ENCODE assay signal across 8 cellular contexts in the genomic region with DNA sequence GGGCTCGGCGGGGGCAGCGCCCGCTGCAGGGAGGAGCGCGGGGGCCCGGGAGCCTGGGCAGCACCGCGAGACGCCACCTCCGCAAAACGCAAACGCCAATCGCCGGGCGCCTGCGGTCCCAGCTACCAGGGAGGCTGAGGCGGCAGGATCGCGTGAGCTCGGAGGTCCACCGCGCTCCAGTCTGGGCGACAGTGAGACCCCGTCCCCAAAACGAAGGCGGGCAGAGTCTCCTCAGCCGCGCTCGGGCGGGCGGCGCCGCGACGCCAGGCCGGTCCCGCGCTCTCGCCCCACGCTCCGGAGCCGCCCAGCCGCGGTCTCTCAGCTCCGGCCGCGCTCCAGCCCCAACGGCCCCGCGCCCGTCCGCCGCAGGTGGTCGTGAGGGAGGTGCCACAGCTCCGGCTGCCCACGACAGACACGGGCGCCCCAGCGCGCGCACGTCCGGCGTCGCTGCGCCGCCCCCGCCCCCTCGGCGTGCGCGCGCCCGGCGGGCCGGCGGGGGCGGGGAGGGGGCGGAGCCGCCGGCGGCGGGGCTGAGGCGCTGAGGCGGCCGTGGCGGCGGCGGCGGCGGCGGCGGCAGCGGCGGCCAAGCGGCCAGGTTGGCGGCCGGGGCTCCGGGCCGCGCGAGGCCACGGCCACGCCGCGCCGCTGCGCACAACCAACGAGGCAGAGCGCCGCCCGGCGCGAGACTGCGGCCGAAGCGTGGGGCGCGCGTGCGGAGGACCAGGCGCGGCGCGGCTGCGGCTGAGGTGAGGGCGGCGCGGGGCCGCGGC. TPM values are rescaled to one million over a fixed set of nuclear protein-coding genes. Genes with fewer than 3 reads are reported as not detected.
A peak's percentile ranks its signal among the peaks of the same experiment; 100 is the strongest.
DNase-seq lines count a peak whose midpoint lies in the region; ATAC-seq and TF ChIP-seq lines count a peak whose summit lies in the region.

TSS of gene ADARB1 (plus strand) at position 533 of the 770 bp plus-strand sequence. CDS start 97,077 bp downstream, outside the sequence.

- peak; percentile 41 for TF ChIP-seq RAD21 in neural cell (conservative IDR thresholded peaks at IDR 0.05)

- H3K9me3 ChIP-seq in neural cell (ENCODE audit: low read length) (no peaks in the 10 kb centered on the region), thymus (ENCODE audit: control insufficient read depth) (no peaks in the 10 kb centered on the region)

- DNase-seq in NCI-H82 (lab: John Stamatoyannopoulos, UW) (peak; percentile 73), NCI-H82 treated with DMSO at 0.1 percent for 48 hours (lab: John Stamatoyannopoulos, UW; ENCODE audit: unreplicated experiment) (no peak), RPMI7951 (ENCODE audit: low read depth) (peak; percentile 55), activated gamma-delta T cell treated with Interleukin-2 at 50 U/mL for 16 hours (peak; percentile 56), foreskin fibroblast (peak; percentile 53 to 80)

- H3F3A ChIP-seq in neural cell (ENCODE audit: insufficient read depth, low read length, poor library complexity, severe bottlenecking): no peaks in the 10 kb centered on the region

- WGBS in thymus: under 1% methylated on average over 131 of the region's 132 CpGs

- H3K4me2 ChIP-seq in neural cell (ENCODE audit: low read length): peak within 1 kb of the TSS; percentile 46

- no peaks in the 10 kb centered on the region for H3K36me3 ChIP-seq in neural cell (ENCODE audit: insufficient read depth, low read length)
- peaks cover 3% of the 10 kb centered on the region for H3K36me3 ChIP-seq in thymus (ENCODE audit: control insufficient read depth, insufficient read depth)

- H3K27ac ChIP-seq in neural cell (ENCODE audit: low read length) (peak within 1 kb of the TSS; percentile 66), thymus (ENCODE audit: low read depth) (peak within 1 kb of the TSS; percentile 84)

- no peaks in the 10 kb centered on the region for H4K20me1 ChIP-seq in neural cell (ENCODE audit: insufficient read depth)

- peaks cover 5% of the 10 kb centered on the region for H3K4me1 ChIP-seq in thymus (ENCODE audit: control insufficient read depth, insufficient read depth, low read length)

- no peaks in the 10 kb centered on the region for H3K79me2 ChIP-seq in neural cell (replicated peaks; ENCODE audit: insufficient read depth, low read length)

- ATAC-seq in HG03342 (IDR thresholded peaks at IDR 0.05; ENCODE audit: unreplicated experiment): peak; percentile 57

- H3K27me3 ChIP-seq in neural cell (ENCODE audit: insufficient read depth, low read depth, low read length) (peaks cover 13% of the 10 kb centered on the region), thymus (ENCODE audit: control insufficient read depth, insufficient read depth) (peaks cover 21% of the 10 kb centered on the region)

- H3K4me3 ChIP-seq in foreskin fibroblast (ENCODE audit: low read depth in 1 of 2, low read length in 2 of 2) (peak within 1 kb of the TSS; percentile 64 to 74), neural cell (ENCODE audit: low read length) (peak within 1 kb of the TSS; percentile 95), thymus (ENCODE audit: low read length) (peak within 1 kb of the TSS; percentile 94)

- TF ChIP-seq CTCF in foreskin fibroblast (IDR thresholded peaks at IDR 0.05; ENCODE audit: low read depth, low read length) (no peak), neural cell (IDR thresholded peaks at IDR 0.05; ENCODE audit: poor library complexity, severe bottlenecking) (no peak)

- peak within 1 kb of the TSS; percentile 33 for H2AFZ ChIP-seq in neural cell (ENCODE audit: low read depth, low read length)

- H3K9ac ChIP-seq in neural cell (ENCODE audit: low read length): peak within 1 kb of the TSS; percentile 81

- no peaks in the 10 kb centered on the region for H3K9me2 ChIP-seq in neural cell (ENCODE audit: insufficient read depth, low read length)

- peak; percentile 51 for TF ChIP-seq EP300 in neural cell (conservative IDR thresholded peaks at IDR 0.05; ENCODE audit: poor library complexity, severe bottlenecking)

TF ChIP-seq in neural cell, 6 proteins besides CTCF, POLR2A, EP300 and RAD21:
- TF ChIP-seq REST (IDR thresholded peaks at IDR 0.05; ENCODE audit: borderline replicate concordance): no peak
- TF ChIP-seq SMC3 (conservative IDR thresholded peaks at IDR 0.05; ENCODE audit: poor library complexity): peak; percentile 50
- peak; percentile 29 for TF ChIP-seq MXI1 (conservative IDR thresholded peaks at IDR 0.05; ENCODE audit: poor library complexity, severe bottlenecking)
- TF ChIP-seq TAF1 (IDR thresholded peaks at IDR 0.05; ENCODE audit: low read depth): peak; percentile 1
- TF ChIP-seq POLR2AphosphoS5 (IDR thresholded peaks at IDR 0.05): peak; percentile 84
- no peak for TF ChIP-seq EZH2 (IDR thresholded peaks at IDR 0.05; ENCODE audit: borderline replicate concordance, insufficient read depth, low read length, poor library complexity, severe bottlenecking)

RNA-seq across cellular contexts. Expression of gene ADARB1, which starts in this region (rescaled TPM):
- total RNA-seq in RPMI7951 (2014; rRNA removed; shearing (Covaris generic)): 1.2 and 1.3 TPM in 2 replicates
- polyA plus RNA-seq in neural cell (8.9 and 12.0 TPM in 2 replicates), thymus (14.6 TPM)
- polyA minus RNA-seq in neural cell: 19.2 and 22.1 TPM in 2 replicates
